In the genomic region with DNA sequence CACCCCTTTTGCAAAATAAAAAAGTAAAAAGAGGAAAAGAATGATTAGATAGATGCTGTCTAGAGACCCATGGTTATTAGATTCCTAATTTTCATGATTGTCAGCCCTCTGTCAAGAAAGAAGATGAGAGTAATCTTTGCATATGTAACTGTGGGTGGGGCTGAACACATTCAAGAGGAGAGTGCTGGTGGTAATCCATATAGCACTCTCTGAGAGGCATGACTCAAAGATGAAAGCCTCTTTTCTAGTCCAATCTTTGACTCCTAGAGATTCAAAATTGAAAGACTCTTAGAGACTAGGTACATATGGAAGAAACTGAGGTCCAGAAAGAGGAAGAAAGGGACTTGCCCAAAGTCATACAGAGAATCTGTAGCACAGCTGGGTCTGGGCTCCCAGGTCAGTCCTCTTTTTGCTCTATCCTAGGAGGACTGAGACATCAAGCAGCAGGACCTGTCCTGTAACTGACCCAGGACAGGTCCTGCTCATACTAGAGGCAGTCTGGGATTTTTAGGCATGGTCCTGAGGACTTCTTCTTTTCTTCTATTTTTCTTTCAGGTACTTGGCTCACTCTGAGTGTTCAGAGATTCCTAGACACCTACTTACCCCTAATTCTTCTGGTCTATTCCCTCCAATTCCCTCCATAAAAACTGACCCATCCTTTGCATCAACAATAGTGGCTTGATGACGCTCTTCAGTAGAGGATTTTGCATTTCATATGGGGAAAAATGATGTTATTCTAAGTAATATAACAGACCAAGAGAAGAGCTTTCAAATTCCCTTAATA, we compare ENCODE assay signal across 11 cellular contexts. TPM values are rescaled to one million over a fixed set of nuclear protein-coding genes. Genes with fewer than 3 reads are reported as not detected.
A peak's percentile ranks its signal among the peaks of the same experiment; 100 is the strongest.
DNase-seq lines count a peak whose midpoint lies in the region; ATAC-seq lines count a peak whose summit lies in the region.
"Had no signal": no experiment of that assay in that cellular context is flagged by ENCODE, and none has a peak within 500 bp of the region (broad histone marks: within the 10 kb centered on the region; RNA-seq: fewer than 3 reads in every experiment).

No MANE protein-coding gene starts in this region.

- H3K27me3 ChIP-seq in rectal smooth muscle tissue (ENCODE audit: control insufficient read depth, insufficient read depth, low read length) = no peaks in the 10 kb centered on the region

- no peak overlapping the region for H3K9ac ChIP-seq in rectal smooth muscle tissue (ENCODE audit: low read length)

- no peaks in the 10 kb centered on the region for H3K9me3 ChIP-seq in T-helper 17 cell (ENCODE audit: control insufficient read depth, low read length, poor library complexity, severe bottlenecking)

- H3K4me3 Mint-ChIP-seq in T-helper 17 cell = peak overlapping the region; percentile 68
- H3K4me3 Mint-ChIP-seq: WTC11 had no signal

- H3K36me3 ChIP-seq in rectal smooth muscle tissue (ENCODE audit: control insufficient read depth, insufficient read depth, low read length) = no peaks in the 10 kb centered on the region

- DNase-seq in T-helper 17 cell (no peak), AG08395 (ENCODE audit: low spot score) (no peak), NCI-H2171 treated with DMSO at 0.1 percent for 48 hours (lab: John Stamatoyannopoulos, UW) (no peak), C1 segment of cervical spinal cord (lab: John Stamatoyannopoulos, UW) (no peak), HK-2 (ENCODE audit: unreplicated experiment) (no peak)
- DNase-seq: cortex of kidney, NCI-H524 treated with DMSO at 0.1 percent for 48 hours had no signal

- H3K4me1 ChIP-seq in rectal smooth muscle tissue (ENCODE audit: control insufficient read depth, insufficient read depth, low read length) = no peaks in the 10 kb centered on the region

- no peaks in the 10 kb centered on the region for H3K27me3 Mint-ChIP-seq in T-helper 17 cell

- H3K36me3 Mint-ChIP-seq in T-helper 17 cell (ENCODE audit: low read depth) = no peaks in the 10 kb centered on the region
- H3K36me3 Mint-ChIP-seq: WTC11 had no signal

- H3K27ac ChIP-seq in rectal smooth muscle tissue (ENCODE audit: low read depth, low read length) = peak overlapping the region; percentile 11

- no peak overlapping the region for H3K27ac Mint-ChIP-seq in T-helper 17 cell
- H3K27ac Mint-ChIP-seq: WTC11 had no signal

- H3K4me1 Mint-ChIP-seq in T-helper 17 cell = peaks cover 33% of the 10 kb centered on the region

- ATAC-seq in GM18519 (IDR thresholded peaks at IDR 0.05; ENCODE audit: low FRiP score, unreplicated experiment) = peak; percentile 25
- peak; percentile 23 for ATAC-seq in GM21825 (IDR thresholded peaks at IDR 0.05; ENCODE audit: unreplicated experiment)
- peak; percentile 48 for ATAC-seq in T-helper 17 cell
- ATAC-seq: WTC11 had no signal

- peak overlapping the region; percentile 22 for H3K4me3 ChIP-seq in rectal smooth muscle tissue (ENCODE audit: low read length)

RNA-seq across cellular contexts. Expression of a gene that starts 23.8 kb away (rescaled TPM):
- under 1 TPM in 1 of 2 donors, not detected in 1; 0.60 TPM for total RNA-seq in T-helper 17 cell
